Comparison of ENCODE assay signal across 17 cellular contexts in the genomic region with DNA sequence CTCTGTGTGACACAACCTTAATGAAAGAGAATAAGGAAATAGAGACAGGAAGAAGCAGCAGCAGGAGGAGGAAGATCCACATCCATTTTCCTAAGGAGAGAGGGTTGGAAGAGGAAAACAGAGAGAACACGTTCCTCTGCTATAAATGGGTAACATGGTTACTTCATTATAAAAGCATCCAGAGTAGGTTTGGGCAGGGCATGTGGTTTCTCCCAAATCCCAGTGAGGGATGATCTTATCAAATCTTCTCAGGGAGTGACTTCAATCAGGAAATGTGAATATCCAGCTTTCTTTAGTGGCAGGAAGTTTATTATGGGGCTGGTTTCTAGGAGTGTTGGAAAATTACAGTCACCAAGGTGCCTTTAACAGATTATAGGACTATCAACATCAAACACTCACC. TPM values are rescaled to one million over a fixed set of nuclear protein-coding genes. Genes with fewer than 3 reads are reported as not detected.
DNase-seq lines count a peak whose midpoint lies in the region; ATAC-seq, FAIRE-seq and TF ChIP-seq lines count a peak whose summit lies in the region.
"Had no signal": no experiment of that assay in that cellular context is flagged by ENCODE, and none has a peak within 500 bp of the region (broad histone marks: within the 10 kb centered on the region; RNA-seq: fewer than 3 reads in every experiment).

No MANE protein-coding gene starts in this region.

- peak overlapping the region; percentile 11 for H3K4me3 ChIP-seq in left ventricle myocardium inferior
- H3K4me3 ChIP-seq: HAP-1 had no signal

- FAIRE-seq in urothelium cell line (lab: Jason Lieb, UNC): no peak
- FAIRE-seq: A204.1 had no signal

- H3K27ac ChIP-seq in left ventricle myocardium inferior (replicated peaks): peak overlapping the region; percentile 80
- H3K27ac ChIP-seq in cingulate gyrus (ENCODE audit: low read depth, low read length): peak overlapping the region; percentile 100

- H3K27me3 ChIP-seq in left ventricle myocardium inferior (ENCODE audit: low read depth): peaks cover 14% of the 10 kb centered on the region

- DNase-seq in left ventricle myocardium inferior (no peak), left cardiac atrium (no peak), mesothelial cell of epicardium (ENCODE audit: low spot score in 2 of 2, unreplicated experiment in 2 of 2) (no peak), urothelium cell line (ENCODE audit: low spot score) (peak; percentile 15), SW 1271 (lab: John Stamatoyannopoulos, UW) (no peak), hippocampal formation (lab: John Stamatoyannopoulos, UW) (no peak)
- DNase-seq: C1 segment of cervical spinal cord, NCI-H146, NCI-H2227 treated with DMSO at 0.1 percent for 48 hours, NCI-H526 had no signal

- peaks cover 15% of the 10 kb centered on the region for H3K36me3 ChIP-seq in left ventricle myocardium inferior
- H3K36me3 ChIP-seq: HAP-1 had no signal

- intact Hi-C loops in left ventricle myocardium inferior (cut with micrococcal nuclease): no loop called here
- intact Hi-C loops in left cardiac atrium (cut with DNase I): no loop called here

- peaks cover 76% of the 10 kb centered on the region for H3K4me1 ChIP-seq in left ventricle myocardium inferior

- H3K36me3 Mint-ChIP-seq in mesothelial cell of epicardium: peaks cover 6% of the 10 kb centered on the region

- TF ChIP-seq CTCF in left ventricle myocardium inferior (IDR thresholded peaks at IDR 0.05; ENCODE audit: borderline replicate concordance) (no peak), mesothelial cell of epicardium (IDR thresholded peaks at IDR 0.05; ENCODE audit: unreplicated experiment) (no peak)

- H3K27me3 Mint-ChIP-seq in mesothelial cell of epicardium (ENCODE audit: low read depth): no peaks in the 10 kb centered on the region

- no peak overlapping the region for H3K4me3 Mint-ChIP-seq in mesothelial cell of epicardium

- ATAC-seq in left cardiac atrium (no peak), HG03097 (IDR thresholded peaks at IDR 0.05; ENCODE audit: low FRiP score, unreplicated experiment) (no peak)

- H3K9me3 Mint-ChIP-seq in mesothelial cell of epicardium: no peaks in the 10 kb centered on the region
- H3K9me3 Mint-ChIP-seq: IgD-negative memory B cell had no signal

- peak overlapping the region; percentile 10 for H3K27ac Mint-ChIP-seq in mesothelial cell of epicardium
- H3K27ac Mint-ChIP-seq: IgD-negative memory B cell had no signal

- H3K9me3 ChIP-seq in left ventricle myocardium inferior (replicated peaks): no peaks in the 10 kb centered on the region
- H3K9me3 ChIP-seq: HAP-1 had no signal

- peaks cover 40% of the 10 kb centered on the region for H3K4me1 Mint-ChIP-seq in mesothelial cell of epicardium
- H3K4me1 Mint-ChIP-seq: IgD-negative memory B cell had no signal

RNA-seq across cellular contexts. Expression of gene CYP2J2, which starts 11.1 kb away (rescaled TPM):
- total RNA-seq in left ventricle myocardium inferior (91.7 TPM), left cardiac atrium (100 to 1,000 TPM in 1 of 2 donors, 10 to 100 TPM in 1; 63.9 to 116 TPM), mesothelial cell of epicardium (2.8 to 3.1 TPM (median 2.9 TPM) in 3 replicates)
- total RNA-seq: HT-29, OCI-LY7 had no signal

Comparison
In these comparisons a context has a peak if more than half of its experiments do, and no peak if none do; other contexts are left out.
1. RNA of gene CYP2J2, which starts 11.1 kb away (total RNA-seq): 63.9 to 116 TPM in left cardiac atrium and 91.7 TPM in left ventricle myocardium inferior (single experiment); 2.8 to 3.1 TPM in mesothelial cell of epicardium; every median in the first group is over 10 times any median in the second.